Comparison of ENCODE assay signal across 9 cellular contexts in genomic region chr9:122125891-122126331, GRCh38. TPM values are rescaled to one million over a fixed set of nuclear protein-coding genes. Genes with fewer than 3 reads are reported as not detected.
A peak's percentile ranks its signal among the peaks of the same experiment; 100 is the strongest.
DNase-seq lines count a peak whose midpoint lies in the region; ATAC-seq, FAIRE-seq and TF ChIP-seq lines count a peak whose summit lies in the region.
"Had no signal": no experiment of that assay in that cellular context is flagged by ENCODE, and none has a peak within 500 bp of the region (broad histone marks: within the 10 kb centered on the region; RNA-seq: fewer than 3 reads in every experiment).

No MANE protein-coding gene starts in this region.

- peak; percentile 78 for FAIRE-seq in endothelial cell of umbilical vein (lab: Jason Lieb, UNC)

- TF ChIP-seq RAD21 in IMR-90 (IDR thresholded peaks at IDR 0.05; ENCODE audit: low read length): no peak

- H2AK5ac ChIP-seq in IMR-90 (ENCODE audit: low read depth, low read length): peak overlapping the region; percentile 90
- no peak overlapping the region for H2AK5ac ChIP-seq in mesendoderm (ENCODE audit: low read length)

- in situ Hi-C loops in ACHN (cut with HindIII; ENCODE audit: low pct_ligation_motif_present, low pct_unique_long_range_greater_than_20kb, low sequenced_read_pairs): no loop called here
- in situ Hi-C loops in IMR-90 (cut with MboI; ENCODE audit: low sequenced_read_pairs): no loop called here

- WGBS in IMR-90 (ENCODE audit: extremely low coverage in 2 of 2, insufficient read length in 1 of 2), 2 experiments: 34% methylated on average over 8 of the region's 16 CpGs; no CpG with 5 or more reads in 1 of the 2 experiments
- no CpG with 5 or more reads among the region's 16 CpGs for WGBS in mesendoderm (ENCODE audit: extremely low coverage, insufficient coverage, low lambda C conversion rate)

- 0 out of 2 replicates have a peak overlapping the region, but pooled peaks have one; percentile 8 for H3K23ac ChIP-seq in IMR-90 (ENCODE audit: low read depth, low read length)
- H3K23ac ChIP-seq in mesendoderm (ENCODE audit: low read length): no peak overlapping the region

- H3K79me1 ChIP-seq in IMR-90 (ENCODE audit: low read depth in 1 of 2, low read length in 2 of 2) (no peaks in the 10 kb centered on the region), mesendoderm (ENCODE audit: low read length) (no peaks in the 10 kb centered on the region)

- peak overlapping the region; percentile 82 for H4K91ac ChIP-seq in IMR-90 (ENCODE audit: insufficient read depth, low read depth, low read length)

- ATAC-seq in IMR-90 (ENCODE audit: low read depth) (peak; percentile 30), GM21576 (IDR thresholded peaks at IDR 0.05; ENCODE audit: unreplicated experiment) (no peak)

- H2BK20ac ChIP-seq in IMR-90 (ENCODE audit: low read depth, low read length): peak overlapping the region; percentile 81

- H3K9me3 ChIP-seq in IMR-90 (ENCODE audit: control insufficient read depth, insufficient read depth, low read length): no peaks in the 10 kb centered on the region
- H3K9me3 ChIP-seq in endothelial cell of umbilical vein (replicated peaks; ENCODE audit: control insufficient read depth, insufficient read depth, low read length): no peaks in the 10 kb centered on the region
- no peaks in the 10 kb centered on the region for H3K9me3 ChIP-seq in MM.1S (replicated peaks; ENCODE audit: insufficient read depth, low read length)

- peak; percentile 27 for DNase-seq in ACHN
- peak; percentile 12 for DNase-seq in IMR-90
- peak; percentile 32 for DNase-seq in endothelial cell of umbilical vein (ENCODE audit: low read depth, low spot score)
- DNase-seq in mesendoderm: peak; percentile 56
- DNase-seq in MM.1S: no peak
- no peak for DNase-seq in NOMO-1 (lab: John Stamatoyannopoulos, UW; ENCODE audit: unreplicated experiment in 2 of 2)
- DNase-seq in ureter (ENCODE audit: low spot score): no peak
- DNase-seq: NCI-H446 treated with DMSO at 0.1 percent for 48 hours had no signal

- no peaks in the 10 kb centered on the region for H3F3A ChIP-seq in MM.1S (ENCODE audit: insufficient read depth, low read length)

- H3K27ac ChIP-seq in IMR-90 (ENCODE audit: insufficient read depth, low read length): peak overlapping the region; percentile 17; the same call in 1 of the 2 replicates
- H3K27ac ChIP-seq in endothelial cell of umbilical vein (ENCODE audit: insufficient read depth, low read depth, low read length): no peak overlapping the region
- H3K27ac ChIP-seq in mesendoderm (ENCODE audit: low read depth, low read length): no peak overlapping the region
- no peak overlapping the region for H3K27ac ChIP-seq in MM.1S (ENCODE audit: low read length)

- H3K4me3 ChIP-seq in IMR-90 (ENCODE audit: insufficient read depth, low read depth, low read length) (no peak overlapping the region), endothelial cell of umbilical vein (replicated peaks in 1 of 3; ENCODE audit: insufficient read depth in 1 of 3, low read depth in 1 of 3, low read length in 3 of 3) (no peak overlapping the region), mesendoderm (ENCODE audit: low read length) (no peak overlapping the region), MM.1S (ENCODE audit: low read length) (no peak overlapping the region)

- peak overlapping the region; percentile 47 for H3K4me2 ChIP-seq in IMR-90 (ENCODE audit: low read depth, low read length)
- H3K4me2 ChIP-seq in endothelial cell of umbilical vein (ENCODE audit: insufficient read depth, low read length): no peak overlapping the region
- peak overlapping the region; percentile 81 for H3K4me2 ChIP-seq in mesendoderm (ENCODE audit: low read length)
- H3K4me2 ChIP-seq in MM.1S (ENCODE audit: low read depth, low read length): no peak overlapping the region

- H2AK9ac ChIP-seq in IMR-90 (replicated peaks; ENCODE audit: low read depth, low read length, poor library complexity): peak overlapping the region; percentile 74

- POLR2A ChIA-PET in IMR-90 (lab: Charles Lee; ENCODE audit: unreplicated experiment): interaction anchor here (0.5 to 1.3 kb wide), 3 partner anchors 19 to 225 kb away, joined by 4 to 6 read pairs (median 5); no protein-coding TSS in a partner anchor
- POLR2A ChIA-PET in endothelial cell of umbilical vein (lab: Charles Lee): interaction anchor here (1.2 kb wide), 1 partner anchor 694 kb away, joined by 3 read pairs; no protein-coding TSS in a partner anchor

- peak overlapping the region; percentile 45 for H4K5ac ChIP-seq in IMR-90 (ENCODE audit: low read depth, low read length)
- H4K5ac ChIP-seq in mesendoderm (ENCODE audit: low read length): no peak overlapping the region

- H4K8ac ChIP-seq in IMR-90 (ENCODE audit: low read depth in 2 of 2, low read length in 2 of 2) (peak overlapping the region; percentile 77 to 95; a peak in 3 of 4 replicates), mesendoderm (ENCODE audit: low read depth, low read length) (no peak overlapping the region)

- H2BK15ac ChIP-seq in IMR-90 (ENCODE audit: low read depth, low read length): peak overlapping the region; percentile 67; the same call in 2 of the 3 replicates
- no peak overlapping the region for H2BK15ac ChIP-seq in mesendoderm (replicated peaks; ENCODE audit: low read depth)

- peak overlapping the region; percentile 40 for H3K14ac ChIP-seq in IMR-90 (replicated peaks; ENCODE audit: low read depth, low read length)

- H3K56ac ChIP-seq in IMR-90 (ENCODE audit: extremely low read depth, insufficient read depth, low read length): no peak overlapping the region
- peak overlapping the region; percentile 52 for H3K56ac ChIP-seq in mesendoderm (ENCODE audit: low read length)

- peak overlapping the region; percentile 8; the same call in 1 of the 2 replicates for H3K18ac ChIP-seq in IMR-90 (ENCODE audit: low read depth, low read length)
- no peak overlapping the region for H3K18ac ChIP-seq in mesendoderm (ENCODE audit: low read length)

- H3K27me3 ChIP-seq in IMR-90 (ENCODE audit: control insufficient read depth, insufficient read depth, low read length) (no peaks in the 10 kb centered on the region; the same call in 1 of the 2 replicates), endothelial cell of umbilical vein (ENCODE audit: control insufficient read depth in 2 of 2, insufficient read depth in 2 of 2, low read length in 2 of 2) (no peaks in the 10 kb centered on the region), mesendoderm (ENCODE audit: insufficient read depth, low read length, poor library complexity) (no peaks in the 10 kb centered on the region), MM.1S (replicated peaks; ENCODE audit: insufficient read depth, low read length) (peaks cover 18% of the 10 kb centered on the region)

- H3K36me3 ChIP-seq in IMR-90 (ENCODE audit: control insufficient read depth, insufficient read depth, low read length) (no peaks in the 10 kb centered on the region), endothelial cell of umbilical vein (ENCODE audit: control insufficient read depth in 2 of 2, extremely low read depth in 1 of 2, insufficient read depth in 2 of 2, low read length in 2 of 2) (no peaks in the 10 kb centered on the region), mesendoderm (ENCODE audit: control insufficient read depth, insufficient read depth, low read length) (no peaks in the 10 kb centered on the region), MM.1S (replicated peaks; ENCODE audit: insufficient read depth, low read length) (no peaks in the 10 kb centered on the region)

- H2AFZ ChIP-seq in IMR-90 (replicated peaks; ENCODE audit: low read length, poor library complexity) (peak overlapping the region; percentile 87), endothelial cell of umbilical vein (ENCODE audit: low read depth, low read length) (no peak overlapping the region), MM.1S (ENCODE audit: low read length) (no peak overlapping the region)

- dilution Hi-C loops in IMR-90 (cut with HindIII; ENCODE audit: low sequenced_read_pairs, unreplicated experiment): no loop called here
- dilution Hi-C loops in endothelial cell of umbilical vein (cut with MboI; ENCODE audit: extremely low pct_ligation_motif_present, low sequenced_read_pairs): no loop called here

- H3K79me2 ChIP-seq in endothelial cell of umbilical vein (ENCODE audit: control insufficient read depth, insufficient read depth, low read length): no peaks in the 10 kb centered on the region
- H3K79me2 ChIP-seq in mesendoderm (ENCODE audit: control insufficient read depth, insufficient read depth, low read length): no peaks in the 10 kb centered on the region
- no peaks in the 10 kb centered on the region for H3K79me2 ChIP-seq in MM.1S (ENCODE audit: low read length)

- H3K9me2 ChIP-seq in MM.1S (replicated peaks; ENCODE audit: insufficient read depth, low read length): no peaks in the 10 kb centered on the region

- H2BK5ac ChIP-seq in IMR-90 (ENCODE audit: low read depth, low read length, poor library complexity, severe bottlenecking) (peak overlapping the region; percentile 39), mesendoderm (ENCODE audit: low read length) (no peak overlapping the region)

- intact Hi-C loops in IMR-90 (cut with micrococcal nuclease): loop anchor here (1.0 to 2.0 kb wide), 3 partner anchors 224 to 685 kb away; no protein-coding TSS in a partner anchor
- intact Hi-C loops in endothelial cell of umbilical vein (cut with micrococcal nuclease): loop anchor here (1.0 to 2.0 kb wide), 8 partner anchors 19 to 684 kb away; partner anchors contain the start of genes LHX6, MRRF and RBM18

- H2BK120ac ChIP-seq in IMR-90 (ENCODE audit: low read depth, low read length): peak overlapping the region; percentile 93
- no peak overlapping the region for H2BK120ac ChIP-seq in mesendoderm (ENCODE audit: low read depth, low read length)

- no TSS peak for BruUV-seq in IMR-90 (replicated peaks; lab: Mats Ljungman, UMichigan)
- BruUV-seq in endothelial cell of umbilical vein (replicated peaks; lab: Mats Ljungman, UMichigan): no TSS peak

- peak overlapping the region; percentile 86 for H3K4ac ChIP-seq in IMR-90 (ENCODE audit: low read depth, low read length)
- H3K4ac ChIP-seq in mesendoderm (ENCODE audit: low read depth, low read length): no peak overlapping the region

- TF ChIP-seq POLR2A in IMR-90 (IDR thresholded peaks at IDR 0.05; ENCODE audit: low read depth, low read length) (no peak), endothelial cell of umbilical vein (IDR thresholded peaks at IDR 0.05; ENCODE audit: low read depth, low read length) (no peak)

- CTCF ChIA-PET in IMR-90 (lab: Yijun Ruan, JAX): interaction anchor here (1.1 to 3.7 kb wide), 6 partner anchors 18 to 328 kb away, joined by 3 to 43 read pairs (median 9); no protein-coding TSS in a partner anchor
- CTCF ChIA-PET in endothelial cell of umbilical vein (lab: Charles Lee): interaction anchor here (0.5 to 14.3 kb wide), 16 partner anchors 19 to 685 kb away, joined by 3 to 576 read pairs (median 10); partner anchors contain the start of genes MRRF, RBM18 and TTLL11

- H3K4me1 ChIP-seq in IMR-90 (ENCODE audit: control insufficient read depth, insufficient read depth, low read length) (peaks cover 13% of the 10 kb centered on the region), endothelial cell of umbilical vein (ENCODE audit: control insufficient read depth, extremely low read depth, insufficient read depth, low read length) (peaks cover 20% of the 10 kb centered on the region), mesendoderm (ENCODE audit: control insufficient read depth, low read depth, low read length) (no peaks in the 10 kb centered on the region), MM.1S (ENCODE audit: low read length) (no peaks in the 10 kb centered on the region)

- H4K20me1 ChIP-seq in IMR-90 (ENCODE audit: insufficient read depth, low read length) (no peaks in the 10 kb centered on the region), endothelial cell of umbilical vein (replicated peaks; ENCODE audit: control insufficient read depth, extremely low read depth, insufficient read depth, low read length) (no peaks in the 10 kb centered on the region), MM.1S (ENCODE audit: insufficient read depth, low read length) (no peaks in the 10 kb centered on the region)

- TF ChIP-seq CTCF in IMR-90 (conservative IDR thresholded peaks at IDR 0.05; ENCODE audit: low read depth, low read length) (no peak), endothelial cell of umbilical vein (IDR thresholded peaks at IDR 0.05; ENCODE audit: extremely low read depth in 1 of 2, insufficient read depth in 1 of 2, low read depth in 1 of 2, low read length in 2 of 2) (no peak), MM.1S (IDR thresholded peaks at IDR 0.05; ENCODE audit: low read length) (no peak)

- H3K9me1 ChIP-seq in IMR-90 (ENCODE audit: insufficient read depth, low read length) (peaks cover 7% of the 10 kb centered on the region), endothelial cell of umbilical vein (replicated peaks; ENCODE audit: control insufficient read depth, extremely low read depth, insufficient read depth, low read length) (no peaks in the 10 kb centered on the region)

- H3K9ac ChIP-seq in IMR-90 (ENCODE audit: low read depth, low read length) (no peak overlapping the region; the same call in 1 of the 2 replicates), endothelial cell of umbilical vein (replicated peaks; ENCODE audit: extremely low read depth, insufficient read depth, low read length) (no peak overlapping the region), mesendoderm (ENCODE audit: low read length) (peak overlapping the region; percentile 0), MM.1S (ENCODE audit: low read length) (no peak overlapping the region)

RNA-seq across cellular contexts. Expression of gene TTLL11, which starts 32.8 kb away (rescaled TPM):
- total RNA-seq in IMR-90 (2012; rRNA removed) (2.0 and 2.5 TPM in 2 replicates), endothelial cell of umbilical vein (4.9 and 8.1 TPM in 2 replicates), ureter (10.9 TPM)
- polyA plus RNA-seq in IMR-90 (2012; rRNA removed) (4.6 and 4.8 TPM in 2 replicates), endothelial cell of umbilical vein (5.0 and 5.1 TPM in 2 replicates)
- polyA plus RNA-seq in IMR-90 (2012; cell fraction: cytosol; rRNA removed): 2.9 and 3.1 TPM in 2 replicates
- 3.9 and 4.8 TPM in 2 replicates for polyA plus RNA-seq in IMR-90 (2012; cell fraction: nucleus; rRNA removed; ENCODE audit: low replicate concordance)
- polyA plus RNA-seq in endothelial cell of umbilical vein (2011; cell fraction: cytosol; rRNA removed): 5.1 and 6.1 TPM in 2 replicates
- 6.1 and 6.5 TPM in 2 replicates for polyA plus RNA-seq in endothelial cell of umbilical vein (2011; cell fraction: nucleus; rRNA removed)
- polyA plus RNA-seq in endothelial cell of umbilical vein (2012): 6.4 and 8.3 TPM in 2 replicates
- polyA minus RNA-seq in endothelial cell of umbilical vein: 4.5 and 9.7 TPM in 2 replicates
- polyA minus RNA-seq in endothelial cell of umbilical vein (2011; cell fraction: cytosol; rRNA and poly(A)+ RNA removed): 3.6 TPM
- polyA minus RNA-seq in endothelial cell of umbilical vein (2011; cell fraction: nucleus; rRNA and poly(A)+ RNA removed): 7.4 and 8.3 TPM in 2 replicates
- polyA plus RNA-seq in mesendoderm (2013, experiment 1 of 2): 1.3 TPM
- 1.2 TPM for polyA plus RNA-seq in mesendoderm (2013, experiment 2 of 2)

RNA-seq across cellular contexts. Expression of gene NDUFA8, which starts 33.7 kb away (rescaled TPM):
- total RNA-seq in IMR-90 (2012; rRNA removed): 45.2 and 80.8 TPM in 2 replicates
- polyA plus RNA-seq in IMR-90 (2012; rRNA removed): 98.1 and 103 TPM in 2 replicates
- 54.5 and 98.8 TPM in 2 replicates for polyA plus RNA-seq in IMR-90 (2012; cell fraction: cytosol; rRNA removed)
- polyA plus RNA-seq in IMR-90 (2012; cell fraction: nucleus; rRNA removed; ENCODE audit: low replicate concordance): 11.0 and 36.0 TPM in 2 replicates
- total RNA-seq in endothelial cell of umbilical vein: 65.5 and 68.2 TPM in 2 replicates
- polyA plus RNA-seq in endothelial cell of umbilical vein: 81.4 and 100 TPM in 2 replicates
- 88.2 and 91.6 TPM in 2 replicates for polyA plus RNA-seq in endothelial cell of umbilical vein (2011; cell fraction: cytosol; rRNA removed)
- polyA plus RNA-seq in endothelial cell of umbilical vein (2011; cell fraction: nucleus; rRNA removed): 25.0 and 31.4 TPM in 2 replicates
- polyA plus RNA-seq in endothelial cell of umbilical vein (2012): 97.8 and 120 TPM in 2 replicates
- polyA minus RNA-seq in endothelial cell of umbilical vein: 51.4 and 53.7 TPM in 2 replicates
- 82.1 TPM for polyA minus RNA-seq in endothelial cell of umbilical vein (2011; cell fraction: cytosol; rRNA and poly(A)+ RNA removed)
- 4.7 and 6.4 TPM in 2 replicates for polyA minus RNA-seq in endothelial cell of umbilical vein (2011; cell fraction: nucleus; rRNA and poly(A)+ RNA removed)
- polyA plus RNA-seq in mesendoderm (2013, experiment 1 of 2): 69.6 TPM
- 69.6 TPM for polyA plus RNA-seq in mesendoderm (2013, experiment 2 of 2)
- 38.1 TPM for total RNA-seq in ureter

RNA-seq across cellular contexts. Expression of gene MORN5, which starts 33.8 kb away (rescaled TPM):
- total RNA-seq in IMR-90 (2012; rRNA removed) (not detected in 2 replicates), endothelial cell of umbilical vein (not detected in 2 replicates), ureter (1.4 TPM)
- polyA plus RNA-seq in IMR-90 (2012; rRNA removed) (not detected in 2 replicates), endothelial cell of umbilical vein (not detected in 2 replicates)
- not detected in 2 replicates for polyA plus RNA-seq in IMR-90 (2012; cell fraction: cytosol; rRNA removed)
- polyA plus RNA-seq in IMR-90 (2012; cell fraction: nucleus; rRNA removed; ENCODE audit: low replicate concordance): not detected in 2 replicates
- not detected in 2 replicates for polyA plus RNA-seq in endothelial cell of umbilical vein (2011; cell fraction: cytosol; rRNA removed)
- not detected in 2 replicates for polyA plus RNA-seq in endothelial cell of umbilical vein (2011; cell fraction: nucleus; rRNA removed)
- not detected in 2 replicates for polyA plus RNA-seq in endothelial cell of umbilical vein (2012)
- polyA minus RNA-seq in endothelial cell of umbilical vein: not detected in 2 replicates
- polyA minus RNA-seq in endothelial cell of umbilical vein (2011; cell fraction: cytosol; rRNA and poly(A)+ RNA removed): not detected
- polyA minus RNA-seq in endothelial cell of umbilical vein (2011; cell fraction: nucleus; rRNA and poly(A)+ RNA removed): not detected in 2 replicates
- not detected for polyA plus RNA-seq in mesendoderm (2013, experiment 1 of 2)
- polyA plus RNA-seq in mesendoderm (2013, experiment 2 of 2): not detected

Comparison
In these comparisons a context has a peak if more than half of its experiments do, and no peak if none do; other contexts are left out.
1. DNase-seq: peak in ACHN (single experiment), IMR-90 (single experiment), endothelial cell of umbilical vein (single experiment) and mesendoderm (single experiment); none in MM.1S (single experiment), NOMO-1 (0 of 2) and ureter (single experiment).
2. H3K4me2 ChIP-seq: peak in IMR-90 (single experiment) and mesendoderm (single experiment); none in endothelial cell of umbilical vein (single experiment) and MM.1S (single experiment).